17 cellular contexts compared by ENCODE assay signal in the genomic region with DNA sequence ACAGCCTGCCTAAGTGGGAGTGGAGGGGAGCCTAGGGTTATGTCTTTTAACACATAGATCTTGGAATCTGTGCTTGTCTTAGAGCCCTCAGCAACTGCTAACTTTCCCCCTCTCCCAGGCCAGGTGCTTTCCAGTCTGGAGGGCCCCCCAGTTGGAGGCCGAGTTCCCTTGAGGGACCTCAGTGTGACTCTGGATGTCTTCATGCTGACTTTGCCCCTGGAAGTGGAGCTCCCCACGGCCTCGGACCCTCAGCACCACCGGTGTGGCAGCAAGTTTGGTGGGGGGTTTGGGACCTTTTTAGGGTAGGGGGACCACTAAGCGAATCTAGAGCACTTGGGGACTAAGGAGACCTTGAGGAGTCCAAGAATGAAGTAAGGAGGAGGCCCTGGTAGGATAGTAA. TPM values are rescaled to one million over a fixed set of nuclear protein-coding genes. Genes with fewer than 3 reads are reported as not detected.
A peak's percentile ranks its signal among the peaks of the same experiment; 100 is the strongest.
DNase-seq lines count a peak whose midpoint lies in the region; ATAC-seq and TF ChIP-seq lines count a peak whose summit lies in the region.
"Had no signal": no experiment of that assay in that cellular context is flagged by ENCODE, and none has a peak within 500 bp of the region (broad histone marks: within the 10 kb centered on the region; RNA-seq: fewer than 3 reads in every experiment).

No MANE protein-coding gene starts in this region.

- POLR2A ChIA-PET in IMR-90 (lab: Charles Lee; ENCODE audit: unreplicated experiment): no interaction called here

- H4K8ac ChIP-seq in IMR-90 (ENCODE audit: low read depth in 2 of 2, low read length in 2 of 2) (no peak overlapping the region), neuronal stem cell (ENCODE audit: low read depth, low read length) (no peak overlapping the region)

- H3K4ac ChIP-seq in IMR-90 (ENCODE audit: low read depth, low read length) (no peak overlapping the region), neuronal stem cell (ENCODE audit: low read length) (no peak overlapping the region)

- H4K5ac ChIP-seq in IMR-90 (ENCODE audit: low read depth, low read length): no peak overlapping the region

- H3K4me3 Mint-ChIP-seq in T-helper 17 cell: no peak overlapping the region
- H3K4me3 Mint-ChIP-seq in stimulated activated effector memory CD8-positive, alpha-beta T cell treated with anti-CD3 and anti-CD28 coated beads, Interleukin-12 subunit alpha, Interleukin-12 subunit beta, amount 100 ng/mL, for 72 hours: no peak overlapping the region
- H3K4me3 Mint-ChIP-seq: CD4-positive, alpha-beta T cell; H9 had no signal

- H2BK120ac ChIP-seq in IMR-90 (ENCODE audit: low read depth, low read length) (no peak overlapping the region), neuronal stem cell (ENCODE audit: low read depth, low read length) (no peak overlapping the region)

- no peak overlapping the region for H2BK5ac ChIP-seq in IMR-90 (ENCODE audit: low read depth, low read length, poor library complexity, severe bottlenecking)
- no peak overlapping the region for H2BK5ac ChIP-seq in neuronal stem cell (ENCODE audit: low read length)

- no peaks in the 10 kb centered on the region for H3K9me3 Mint-ChIP-seq in stimulated activated effector memory CD8-positive, alpha-beta T cell treated with anti-CD3 and anti-CD28 coated beads, Interleukin-12 subunit alpha, Interleukin-12 subunit beta, amount 100 ng/mL, for 72 hours
- H3K9me3 Mint-ChIP-seq: CD4-positive, alpha-beta T cell; H9 had no signal

- H3K4me3 ChIP-seq in IMR-90 (ENCODE audit: insufficient read depth, low read depth, low read length) (no peak overlapping the region), neuronal stem cell (ENCODE audit: low read length in 2 of 2) (peak overlapping the region in 1 of 2 donors; percentile 32), right cardiac atrium (ENCODE audit: low read length) (no peak overlapping the region), HAP-1 (no peak overlapping the region)

- H3K4me1 ChIP-seq in IMR-90 (ENCODE audit: control insufficient read depth, insufficient read depth, low read length) (no peaks in the 10 kb centered on the region), neuronal stem cell (ENCODE audit: control insufficient read depth in 2 of 2, insufficient read depth in 1 of 2, low read depth in 1 of 2, low read length in 2 of 2) (peaks cover 0 to 7% of the 10 kb centered on the region in 2 donors), right cardiac atrium (ENCODE audit: control insufficient read depth, insufficient read depth, low read length) (no peaks in the 10 kb centered on the region), HAP-1 (no peaks in the 10 kb centered on the region)
- H3K4me1 ChIP-seq: BE2C had no signal

- no peak overlapping the region for H3K14ac ChIP-seq in IMR-90 (replicated peaks; ENCODE audit: low read depth, low read length)
- no peak overlapping the region for H3K14ac ChIP-seq in neuronal stem cell (ENCODE audit: low read length)

- BruUV-seq in IMR-90 (replicated peaks; lab: Mats Ljungman, UMichigan): no TSS peak

- H3K36me3 Mint-ChIP-seq in T-helper 17 cell (ENCODE audit: low read depth): peaks cover 10% of the 10 kb centered on the region
- peaks cover 87% of the 10 kb centered on the region for H3K36me3 Mint-ChIP-seq in stimulated activated effector memory CD8-positive, alpha-beta T cell treated with anti-CD3 and anti-CD28 coated beads, Interleukin-12 subunit alpha, Interleukin-12 subunit beta, amount 100 ng/mL, for 72 hours

- H3K27ac Mint-ChIP-seq in T-helper 17 cell: peak overlapping the region; percentile 11
- peak overlapping the region; percentile 50 for H3K27ac Mint-ChIP-seq in stimulated activated effector memory CD8-positive, alpha-beta T cell treated with anti-CD3 and anti-CD28 coated beads, Interleukin-12 subunit alpha, Interleukin-12 subunit beta, amount 100 ng/mL, for 72 hours
- H3K27ac Mint-ChIP-seq: CD4-positive, alpha-beta T cell; H9 had no signal

- H3K4me1 Mint-ChIP-seq in T-helper 17 cell: peaks cover 8% of the 10 kb centered on the region
- peaks cover 5% of the 10 kb centered on the region for H3K4me1 Mint-ChIP-seq in stimulated activated effector memory CD8-positive, alpha-beta T cell treated with anti-CD3 and anti-CD28 coated beads, Interleukin-12 subunit alpha, Interleukin-12 subunit beta, amount 100 ng/mL, for 72 hours
- H3K4me1 Mint-ChIP-seq: H9 had no signal

- H3K36me3 ChIP-seq in IMR-90 (ENCODE audit: control insufficient read depth, insufficient read depth, low read length) (peaks cover 86% of the 10 kb centered on the region), neuronal stem cell (replicated peaks in 1 of 2; ENCODE audit: control insufficient read depth in 2 of 2, insufficient read depth in 2 of 2, low read length in 2 of 2) (peaks cover 63 to 95% of the 10 kb centered on the region in 2 donors), HAP-1 (replicated peaks) (peaks cover 82% of the 10 kb centered on the region)
- H3K36me3 ChIP-seq: BE2C had no signal

- H3K9ac ChIP-seq in IMR-90 (ENCODE audit: low read depth, low read length): no peak overlapping the region
- peak overlapping the region; percentile 14 for H3K9ac ChIP-seq in neuronal stem cell (ENCODE audit: low read depth, low read length, poor library complexity)

- CTCF ChIA-PET in IMR-90 (lab: Yijun Ruan, JAX): interaction anchor here (1.2 kb wide), 1 partner anchor 204 kb away, joined by 3 read pairs; no protein-coding TSS in a partner anchor

- no peak for ATAC-seq in IMR-90 (ENCODE audit: low read depth)
- ATAC-seq in T-helper 17 cell: no peak
- no peak for ATAC-seq in stimulated activated effector memory CD8-positive, alpha-beta T cell treated with anti-CD3 and anti-CD28 coated beads, Interleukin-12 subunit alpha, Interleukin-12 subunit beta, amount 100 ng/mL, for 72 hours
- ATAC-seq in right cardiac atrium: no peak
- ATAC-seq: HepG2 had no signal

- H3K18ac ChIP-seq in IMR-90 (ENCODE audit: low read depth, low read length): no peak overlapping the region
- H3K18ac ChIP-seq in neuronal stem cell (ENCODE audit: low read length): no peak overlapping the region

- H3K9me3 ChIP-seq in IMR-90 (ENCODE audit: control insufficient read depth, insufficient read depth, low read length) (no peaks in the 10 kb centered on the region), T-helper 17 cell (ENCODE audit: control insufficient read depth, low read length, poor library complexity, severe bottlenecking) (no peaks in the 10 kb centered on the region), neuronal stem cell (replicated peaks in 1 of 2; ENCODE audit: control insufficient read depth in 2 of 2, insufficient read depth in 1 of 2, low read depth in 1 of 2, low read length in 2 of 2) (peaks cover 0 to 2% of the 10 kb centered on the region in 2 donors), right cardiac atrium (ENCODE audit: control insufficient read depth, low read length) (no peaks in the 10 kb centered on the region), HAP-1 (no peaks in the 10 kb centered on the region)
- H3K9me3 ChIP-seq: BE2C had no signal

- no peak overlapping the region for H3K56ac ChIP-seq in IMR-90 (ENCODE audit: extremely low read depth, insufficient read depth, low read length)

- intact Hi-C loops in IMR-90 (cut with micrococcal nuclease): no loop called here
- intact Hi-C loops in right cardiac atrium (cut with DNase I): no loop called here

- H3K27me3 ChIP-seq in IMR-90 (ENCODE audit: control insufficient read depth, insufficient read depth, low read length): no peaks in the 10 kb centered on the region
- H3K27me3 ChIP-seq in neuronal stem cell (ENCODE audit: control insufficient read depth in 3 of 3, insufficient read depth in 3 of 3, low read depth in 1 of 3, low read length in 3 of 3): no peaks in the 10 kb centered on the region
- no peaks in the 10 kb centered on the region for H3K27me3 ChIP-seq in right cardiac atrium (ENCODE audit: control insufficient read depth, insufficient read depth)
- H3K27me3 ChIP-seq in HAP-1 (ENCODE audit: low read depth): no peaks in the 10 kb centered on the region
- H3K27me3 ChIP-seq: BE2C had no signal

- H2BK20ac ChIP-seq in IMR-90 (ENCODE audit: low read depth, low read length): no peak overlapping the region

- TF ChIP-seq POLR2A in IMR-90 (IDR thresholded peaks at IDR 0.05; ENCODE audit: low read depth, low read length): no peak

- H2AK9ac ChIP-seq in IMR-90 (replicated peaks; ENCODE audit: low read depth, low read length, poor library complexity): peak overlapping the region; percentile 9

- H3K4me2 ChIP-seq in IMR-90 (ENCODE audit: low read depth, low read length): no peak overlapping the region
- no peak overlapping the region for H3K4me2 ChIP-seq in neuronal stem cell (ENCODE audit: insufficient read depth, low read length, poor library complexity, severe bottlenecking)

- in situ Hi-C loops in IMR-90 (cut with MboI; ENCODE audit: low sequenced_read_pairs): no loop called here
- in situ Hi-C loops in HAP-1 (cut with MboI; ENCODE audit: low sequenced_read_pairs): no loop called here

- H2AFZ ChIP-seq in IMR-90 (replicated peaks; ENCODE audit: low read length, poor library complexity): no peak overlapping the region
- no peak overlapping the region for H2AFZ ChIP-seq in neuronal stem cell (ENCODE audit: low read length)

- no peak overlapping the region for H2BK15ac ChIP-seq in IMR-90 (ENCODE audit: low read depth, low read length)
- no peak overlapping the region for H2BK15ac ChIP-seq in neuronal stem cell (ENCODE audit: low read length)

- H3K27ac ChIP-seq in IMR-90 (ENCODE audit: insufficient read depth, low read length) (no peak overlapping the region), neuronal stem cell (replicated peaks; ENCODE audit: low read length) (no peak overlapping the region), right cardiac atrium (ENCODE audit: low read length) (no peak overlapping the region)
- H3K27ac ChIP-seq: C4-2B had no signal

- H3K9me1 ChIP-seq in IMR-90 (ENCODE audit: insufficient read depth, low read length): 0 out of 2 replicates have a peak, but pooled peaks cover 6% of the 10 kb centered on the region

- no peak overlapping the region for H2BK12ac ChIP-seq in neuronal stem cell (ENCODE audit: low read length)

- dilution Hi-C loops in IMR-90 (cut with HindIII; ENCODE audit: low sequenced_read_pairs, unreplicated experiment): no loop called here

- H3K23ac ChIP-seq in IMR-90 (ENCODE audit: low read depth, low read length) (no peak overlapping the region), neuronal stem cell (ENCODE audit: low read depth, low read length, poor library complexity) (no peak overlapping the region)

- TF ChIP-seq RAD21 in IMR-90 (IDR thresholded peaks at IDR 0.05; ENCODE audit: low read length): no peak

- 100% methylated on average over 1 of the region's 5 CpGs; no CpG with 5 or more reads in 1 of the 2 experiments for WGBS in IMR-90 (ENCODE audit: extremely low coverage in 2 of 2, insufficient read length in 1 of 2), 2 experiments
- no CpG with 5 or more reads among the region's 5 CpGs for WGBS in neuronal stem cell (ENCODE audit: extremely low coverage in 2 of 2, insufficient read length in 2 of 2, insufficient replicate concordance in 1 of 2), 2 donors
- 92% methylated on average over 5 of the region's 5 CpGs for WGBS in right cardiac atrium

- no peak overlapping the region for H2AK5ac ChIP-seq in IMR-90 (ENCODE audit: low read depth, low read length)
- H2AK5ac ChIP-seq in neuronal stem cell (ENCODE audit: low read depth, low read length): no peak overlapping the region

- no peaks in the 10 kb centered on the region for H4K20me1 ChIP-seq in IMR-90 (ENCODE audit: insufficient read depth, low read length)

- H3K27me3 Mint-ChIP-seq in T-helper 17 cell: no peaks in the 10 kb centered on the region
- H3K27me3 Mint-ChIP-seq: CD4-positive, alpha-beta T cell had no signal

- peaks cover 0 to under 1% of the 10 kb centered on the region in 2 experiments; a peak in 1 of 4 replicates for H3K79me1 ChIP-seq in IMR-90 (ENCODE audit: low read depth in 1 of 2, low read length in 2 of 2)
- no peaks in the 10 kb centered on the region for H3K79me1 ChIP-seq in neuronal stem cell (ENCODE audit: low read depth, low read length)

- TF ChIP-seq CTCF in IMR-90 (conservative IDR thresholded peaks at IDR 0.05; ENCODE audit: low read depth, low read length): no peak

- DNase-seq in IMR-90 (no peak), T-helper 17 cell (no peak), neuronal stem cell (ENCODE audit: low spot score) (no peak), right cardiac atrium (no peak), HAP-1 (ENCODE audit: low spot score in 2 of 2) (no peak)
- DNase-seq in stimulated activated effector memory CD8-positive, alpha-beta T cell treated with anti-CD3 and anti-CD28 coated beads, Interleukin-12 subunit alpha, Interleukin-12 subunit beta, amount 100 ng/mL, for 72 hours (ENCODE audit: low spot score in 2 of 2): no peak
- DNase-seq in stimulated activated CD4-positive, alpha-beta T cell treated with anti-CD3 and anti-CD28 coated beads, Interleukin-4, amount 100 ng/mL, for 4 hours: no peak
- DNase-seq: ACHN; BE2C; CD4-positive, alpha-beta T cell; DMS153; DMS79; GDM1; GOT3; H9 had no signal

- no peak overlapping the region for H4K91ac ChIP-seq in IMR-90 (ENCODE audit: insufficient read depth, low read depth, low read length)
- H4K91ac ChIP-seq in neuronal stem cell (ENCODE audit: low read depth, low read length, poor library complexity): no peak overlapping the region

RNA-seq across cellular contexts. Expression of a gene that starts 22.9 kb away (rescaled TPM):
- total RNA-seq in IMR-90 (2012; rRNA removed) (21.5 and 25.0 TPM in 2 replicates), T-helper 17 cell (10 to 100 TPM; 14.8 to 24.1 TPM), right cardiac atrium (10 to 100 TPM; 26.9 to 33.1 (median 31.6) TPM)
- polyA plus RNA-seq in IMR-90 (2012; rRNA removed) (53.7 and 66.7 TPM in 2 replicates), right cardiac atrium (31.1 TPM)
- 46.3 and 63.2 TPM in 2 replicates for polyA plus RNA-seq in IMR-90 (2012; cell fraction: cytosol; rRNA removed)
- polyA plus RNA-seq in IMR-90 (2012; cell fraction: nucleus; rRNA removed; ENCODE audit: low replicate concordance): 204 and 236 TPM in 2 replicates
- 22.2 TPM for polyA plus RNA-seq in neuronal stem cell (2013, experiment 1 of 2)
- 22.5 TPM for polyA plus RNA-seq in neuronal stem cell (2013, experiment 2 of 2)
- total RNA-seq: HepG2 had no signal
- polyA plus RNA-seq: HepG2 had no signal

RNA-seq across cellular contexts. Expression of a gene that starts 41.1 kb away (rescaled TPM):
- total RNA-seq in IMR-90 (2012; rRNA removed): 9.5 and 9.7 TPM in 2 replicates
- 14.3 and 15.7 TPM in 2 replicates for polyA plus RNA-seq in IMR-90 (2012; rRNA removed)
- 5.1 and 7.2 TPM in 2 replicates for polyA plus RNA-seq in IMR-90 (2012; cell fraction: cytosol; rRNA removed)
- 42.3 and 80.6 TPM in 2 replicates for polyA plus RNA-seq in IMR-90 (2012; cell fraction: nucleus; rRNA removed; ENCODE audit: low replicate concordance)
- 10 to 100 TPM; 87.0 to 92.1 TPM for total RNA-seq in T-helper 17 cell
- 4.2 TPM for polyA plus RNA-seq in neuronal stem cell (2013, experiment 1 of 2)
- polyA plus RNA-seq in neuronal stem cell (2013, experiment 2 of 2): 4.0 TPM
- total RNA-seq in right cardiac atrium: 10 to 100 TPM; 31.2 to 36.4 (median 33.4) TPM
- 20.8 TPM for polyA plus RNA-seq in right cardiac atrium

RNA-seq across cellular contexts. Expression of a gene that starts 41.2 kb away (rescaled TPM):
- total RNA-seq in IMR-90 (2012; rRNA removed): 114 and 120 TPM in 2 replicates
- 53.7 and 61.1 TPM in 2 replicates for polyA plus RNA-seq in IMR-90 (2012; rRNA removed)
- 35.0 and 38.5 TPM in 2 replicates for polyA plus RNA-seq in IMR-90 (2012; cell fraction: cytosol; rRNA removed)
- 37.4 and 89.5 TPM in 2 replicates for polyA plus RNA-seq in IMR-90 (2012; cell fraction: nucleus; rRNA removed; ENCODE audit: low replicate concordance)
- total RNA-seq in T-helper 17 cell: 10 to 100 TPM; 13.7 to 16.4 TPM
- polyA plus RNA-seq in neuronal stem cell (2013, experiment 1 of 2): 15.7 TPM
- 16.3 TPM for polyA plus RNA-seq in neuronal stem cell (2013, experiment 2 of 2)
- 10 to 100 TPM; 16.8 to 22.1 (median 18.9) TPM for total RNA-seq in right cardiac atrium
- polyA plus RNA-seq in right cardiac atrium: 16.0 TPM
